ENCODE assay signal across 2 cellular contexts in genomic region chr10:63637833-63638443, GRCh38.
TF ChIP-seq lines count a peak whose summit lies in the region.

No MANE protein-coding gene starts in this region.

TF ChIP-seq in HEK293, 187 proteins besides CTCF, POLR2A, EP300 and RAD21 (continued from another document):
- TF ChIP-seq PRDM10 (tag by site-specific recombination; IDR thresholded peaks at IDR 0.05): peak; percentile 72
- TF ChIP-seq IKZF3 (tag by site-specific recombination; IDR thresholded peaks at IDR 0.05): no peak
- 0 out of 2 replicates have a peak, but pooled peaks have one; percentile 26 for TF ChIP-seq SCRT2 (tag by site-specific recombination; IDR thresholded peaks at IDR 0.05)
- no peak for TF ChIP-seq ZNF768 (tag by site-specific recombination; IDR thresholded peaks at IDR 0.05)

TF ChIP-seq in K562, 482 proteins besides CTCF, POLR2A, EP300 and RAD21 (continued from another document):
- peak; percentile 88 for TF ChIP-seq PRDM10 (IDR thresholded peaks at IDR 0.05; ENCODE audit: partially characterized antibody)
